In genomic region chr7:68488366-68489060, GRCh38 we compare ENCODE assay signal across 18 cellular contexts.
"Had no signal": no experiment of that assay in that cellular context is flagged by ENCODE, and none has a peak within 500 bp of the region (broad histone marks: within the 10 kb centered on the region; RNA-seq: fewer than 3 reads in every experiment).

No MANE protein-coding gene starts in this region.

- H3K36me3 ChIP-seq: brain microvascular endothelial cell, left ventricle myocardium inferior, neutrophil, transverse colon, vagina had no signal

- DNase-seq: activated CD4-positive, alpha-beta T cell treated with anti-CD3 and anti-CD28 coated beads, Interleukin-2, amount 10 ng/mL, durations not matched to agents 24 days and 14 days; activated CD4-positive, CD25-positive, alpha-beta regulatory T cell; activated CD8-positive, alpha-beta memory T cell treated with anti-CD3 and anti-CD28 coated beads, Interleukin-2, amount 50 U/mL, for 48 hours; activated gamma-delta T cell treated with Interleukin-2 at 50 U/mL for 16 hours; activated T-cell treated with anti-CD3 and anti-CD28 coated beads, Interleukin-2, amount 50 U/mL, for 72 hours; brain microvascular endothelial cell; kidney; left ventricle myocardium inferior; mucosa of descending colon; naive thymus-derived CD4-positive, alpha-beta T cell; stimulated activated CD4-positive, alpha-beta T cell treated with anti-CD3 and anti-CD28 coated beads, Interleukin-12 subunit alpha, Interleukin-12 subunit beta, amount 100 ng/mL, for 4 hours; stimulated activated CD4-positive, alpha-beta T cell treated with anti-CD3 and anti-CD28 coated beads, Interleukin-2, amount 100 ng/mL, for 24 hours; transverse colon had no signal

- H3K27me3 ChIP-seq: brain microvascular endothelial cell, hepatocyte, neutrophil, transverse colon, vagina had no signal

- H3K4me3 ChIP-seq: coronary artery, hepatocyte, left ventricle myocardium inferior, mucosa of descending colon, transverse colon, vagina had no signal

- H3K4me1 ChIP-seq: left ventricle myocardium inferior, parathyroid adenoma, transverse colon, vagina had no signal

- H3K27ac ChIP-seq: brain microvascular endothelial cell, coronary artery, hepatocyte, left ventricle myocardium inferior, neutrophil, parathyroid adenoma, transverse colon, vagina had no signal

- H3K9me3 ChIP-seq: left ventricle myocardium inferior, neutrophil, vagina had no signal
